10 cellular contexts compared by ENCODE assay signal in the genomic region with DNA sequence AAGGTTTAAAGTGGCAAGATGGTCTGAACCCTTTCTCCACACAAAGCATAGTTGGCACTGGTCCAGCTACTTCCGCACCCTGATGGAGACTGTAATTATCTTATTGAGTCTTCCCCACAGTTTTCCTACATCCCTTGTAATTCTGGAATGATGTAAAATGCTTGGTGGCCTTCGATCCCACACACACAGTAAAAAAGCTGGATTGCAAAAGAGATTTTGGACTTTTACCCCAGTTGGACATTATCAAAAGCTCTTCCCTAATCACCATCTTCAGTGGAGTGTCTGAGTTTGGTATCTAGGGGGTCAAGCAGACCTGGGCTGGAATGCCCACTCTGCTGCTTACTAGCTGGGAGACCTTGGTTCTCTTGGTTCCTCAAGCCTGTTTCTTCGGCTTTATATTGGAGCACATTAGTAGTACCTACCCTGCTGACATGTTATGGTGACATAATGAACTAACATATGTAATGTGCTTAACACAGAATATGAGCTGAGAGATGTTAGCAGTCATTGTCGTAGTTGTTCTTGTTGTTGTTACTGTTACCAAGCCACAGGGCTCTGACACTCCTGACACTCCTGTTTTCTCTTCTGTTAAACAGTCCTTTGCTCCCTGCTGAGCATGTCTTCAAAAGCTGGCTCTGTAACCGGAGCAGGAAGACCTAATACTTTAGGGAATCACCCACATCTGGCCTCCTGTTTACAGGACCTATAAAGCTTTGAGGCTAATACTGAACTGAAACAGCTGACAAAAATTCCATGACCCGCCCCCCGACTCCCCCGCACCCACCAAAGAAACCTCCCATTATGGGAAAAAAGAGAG. TPM values are rescaled to one million over a fixed set of nuclear protein-coding genes. Genes with fewer than 3 reads are reported as not detected.
DNase-seq lines count a peak whose midpoint lies in the region; ATAC-seq and TF ChIP-seq lines count a peak whose summit lies in the region.
"Had no signal": no experiment of that assay in that cellular context is flagged by ENCODE, and none has a peak within 500 bp of the region (broad histone marks: within the 10 kb centered on the region; RNA-seq: fewer than 3 reads in every experiment).

No MANE protein-coding gene starts in this region.

- H3K27me3 Mint-ChIP-seq in endodermal cell (ENCODE audit: insufficient read depth) = peaks cover 5% of the 10 kb centered on the region

- WGBS in endodermal cell (ENCODE audit: insufficient coverage in 1 of 2, insufficient read length in 1 of 2), 2 experiments = 57 to 62% methylated on average over 1 to 3 of the region's 8 CpGs
- WGBS in mesodermal cell (ENCODE audit: insufficient coverage in 2 of 2), 2 experiments = 83% methylated on average over 1 of the region's 8 CpGs; no CpG with 5 or more reads in 1 of the 2 experiments

- H3K9me3 Mint-ChIP-seq in endodermal cell = peaks cover 2% of the 10 kb centered on the region
- H3K9me3 Mint-ChIP-seq: activated naive CD4-positive, alpha-beta T cell treated with anti-CD3 and anti-CD28 coated beads, Interleukin-2, amount 10 ng/mL, durations not matched to agents 7 days and 5 days; natural killer cell had no signal

- H3K4me3 Mint-ChIP-seq in endodermal cell = peak overlapping the region; percentile 4
- H3K4me3 Mint-ChIP-seq: activated naive CD4-positive, alpha-beta T cell treated with anti-CD3 and anti-CD28 coated beads, Interleukin-2, amount 10 ng/mL, durations not matched to agents 7 days and 5 days; natural killer cell had no signal

- H3K27me3 ChIP-seq in endodermal cell (ENCODE audit: control insufficient read depth, insufficient read depth, low read length, poor library complexity, severe bottlenecking) = no peaks in the 10 kb centered on the region

- ATAC-seq in Right ventricle myocardium inferior (peak; percentile 51), HG02642 (IDR thresholded peaks at IDR 0.05; ENCODE audit: poor library complexity, unreplicated experiment) (no peak)
- ATAC-seq: natural killer cell had no signal

- H3K36me3 ChIP-seq in endodermal cell (ENCODE audit: control insufficient read depth, insufficient read depth, low read length) (no peaks in the 10 kb centered on the region), mesodermal cell (ENCODE audit: control insufficient read depth, insufficient read depth, low read length) (peaks cover 14% of the 10 kb centered on the region)

- H3K9me3 ChIP-seq in endodermal cell (ENCODE audit: control insufficient read depth, low read length) (no peaks in the 10 kb centered on the region), mesodermal cell (ENCODE audit: control insufficient read depth, low read length) (no peaks in the 10 kb centered on the region)

- no peaks in the 10 kb centered on the region for H3K36me3 Mint-ChIP-seq in endodermal cell (ENCODE audit: low read depth)
- H3K36me3 Mint-ChIP-seq: activated naive CD4-positive, alpha-beta T cell treated with anti-CD3 and anti-CD28 coated beads, Interleukin-2, amount 10 ng/mL, durations not matched to agents 7 days and 5 days; natural killer cell had no signal

- intact Hi-C loops in Right ventricle myocardium inferior (cut with DNase I) (no loop called here), cardiac septum (cut with DNase I) (no loop called here)

- peak overlapping the region; percentile 79 for H3K27ac Mint-ChIP-seq in endodermal cell
- H3K27ac Mint-ChIP-seq: activated naive CD4-positive, alpha-beta T cell treated with anti-CD3 and anti-CD28 coated beads, Interleukin-2, amount 10 ng/mL, durations not matched to agents 7 days and 5 days; natural killer cell had no signal

- H3K4me3 ChIP-seq in endodermal cell (ENCODE audit: low read length) = no peak overlapping the region
- H3K4me3 ChIP-seq in mesodermal cell (ENCODE audit: extremely low read depth, insufficient read depth, low read length, poor library complexity, severe bottlenecking) = no peak overlapping the region

- no peak for TF ChIP-seq CTCF in endodermal cell (conservative IDR thresholded peaks at IDR 0.05)

- no peak overlapping the region for H3K27ac ChIP-seq in endodermal cell (ENCODE audit: low read depth, low read length)
- H3K27ac ChIP-seq in mesodermal cell (ENCODE audit: low read depth, low read length, severe bottlenecking) = peak overlapping the region; percentile 88

- H3K9ac ChIP-seq in endodermal cell (ENCODE audit: extremely low read depth, low read length, poor library complexity, severe bottlenecking) = no peak overlapping the region

- no peak for TF ChIP-seq POLR2A in erythroblast (IDR thresholded peaks at IDR 0.05; ENCODE audit: low read length)

- no peaks in the 10 kb centered on the region for H3K4me1 ChIP-seq in endodermal cell (ENCODE audit: control insufficient read depth, insufficient read depth, low read length)
- peaks cover 33% of the 10 kb centered on the region for H3K4me1 ChIP-seq in mesodermal cell (ENCODE audit: control insufficient read depth, insufficient read depth, low read length, poor library complexity, severe bottlenecking)

- peaks cover 16% of the 10 kb centered on the region for H3K4me1 Mint-ChIP-seq in endodermal cell
- H3K4me1 Mint-ChIP-seq: activated naive CD4-positive, alpha-beta T cell treated with anti-CD3 and anti-CD28 coated beads, Interleukin-2, amount 10 ng/mL, durations not matched to agents 7 days and 5 days; natural killer cell had no signal

- no peak for DNase-seq in Right ventricle myocardium inferior (ENCODE audit: missing footprints)
- no peak for DNase-seq in cardiac septum (ENCODE audit: low spot score)
- peak; percentile 55 for DNase-seq in endodermal cell
- DNase-seq in OCI-M1 (lab: John Stamatoyannopoulos, UW) = no peak
- DNase-seq in erythroblast (lab: John Stamatoyannopoulos, UW) = no peak
- DNase-seq in amygdala (lab: John Stamatoyannopoulos, UW) = no peak
- DNase-seq: activated naive CD4-positive, alpha-beta T cell treated with anti-CD3 and anti-CD28 coated beads, Interleukin-2, amount 10 ng/mL, durations not matched to agents 7 days and 5 days; natural killer cell had no signal

RNA-seq across cellular contexts. Expression of gene SRPX2, which starts 4.8 kb away (rescaled TPM):
- 9.7 TPM for total RNA-seq in Right ventricle myocardium inferior
- 14.2 TPM for total RNA-seq in cardiac septum
- under 1 TPM in 1 of 2 donors, not detected in 1; 0.44 TPM for total RNA-seq in endodermal cell
- polyA plus RNA-seq in endodermal cell (2013, experiment 1 of 2) = 0.61 TPM
- polyA plus RNA-seq in endodermal cell (2013, experiment 2 of 2) = 1.2 TPM
- 33.7 TPM for polyA plus RNA-seq in mesodermal cell (2013, experiment 1 of 2)
- polyA plus RNA-seq in mesodermal cell (2013, experiment 2 of 2) = 32.9 TPM
- total RNA-seq: natural killer cell had no signal

RNA-seq across cellular contexts. Expression of gene TSPAN6, which starts 12.2 kb away (rescaled TPM):
- total RNA-seq in Right ventricle myocardium inferior (5.0 TPM), cardiac septum (3.0 TPM), endodermal cell (10 to 100 TPM; 60.4 to 77.7 TPM)
- 99.6 TPM for polyA plus RNA-seq in endodermal cell (2013, experiment 1 of 2)
- 90.0 TPM for polyA plus RNA-seq in endodermal cell (2013, experiment 2 of 2)
- 111 TPM for polyA plus RNA-seq in mesodermal cell (2013, experiment 1 of 2)
- polyA plus RNA-seq in mesodermal cell (2013, experiment 2 of 2) = 122 TPM
- total RNA-seq: natural killer cell had no signal

Comparison
In these comparisons a context has a peak if more than half of its experiments do, and no peak if none do; other contexts are left out.
1. RNA of gene TSPAN6, which starts 12.2 kb away (total RNA-seq): 60.4 to 77.7 TPM in endodermal cell; 5.0 TPM in Right ventricle myocardium inferior (single experiment) and 3.0 TPM in cardiac septum (single experiment); every median in the first group is over 10 times any median in the second.